In the genomic region with DNA sequence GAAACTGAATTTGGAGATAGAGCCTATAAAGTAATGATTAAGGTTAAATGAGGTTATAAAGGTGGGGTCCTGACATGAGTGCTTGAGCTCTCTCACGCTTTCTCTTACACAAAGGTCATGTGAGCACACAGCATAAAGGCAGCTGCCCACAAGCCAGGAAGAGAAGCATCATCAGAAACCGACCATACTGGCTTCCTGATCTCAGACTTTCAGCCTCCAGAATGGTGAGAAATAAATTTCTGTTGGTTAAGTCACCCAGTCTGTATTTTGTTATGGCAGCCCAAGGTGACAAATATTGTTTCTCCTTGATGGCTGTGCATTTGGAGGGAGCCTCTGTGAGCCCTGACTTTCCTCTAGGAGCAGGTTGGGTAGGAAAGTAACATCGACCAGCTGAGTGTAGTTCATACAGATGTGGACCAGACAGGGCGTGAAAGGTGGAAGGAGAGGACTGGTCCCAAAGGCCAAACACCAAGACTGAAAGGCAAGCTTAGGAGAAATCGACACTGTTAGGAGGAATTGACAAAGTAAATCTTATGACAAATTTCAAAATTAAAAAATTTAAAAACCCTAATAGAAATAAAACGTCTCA, we compare ENCODE assay signal across 10 cellular contexts.
DNase-seq lines count a peak whose midpoint lies in the region; ATAC-seq lines count a peak whose summit lies in the region.
"Had no signal": no experiment of that assay in that cellular context is flagged by ENCODE, and none has a peak within 500 bp of the region (broad histone marks: within the 10 kb centered on the region; RNA-seq: fewer than 3 reads in every experiment).

No MANE protein-coding gene starts in this region.

- peaks cover 3% of the 10 kb centered on the region for H3K36me3 Mint-ChIP-seq in activated T-helper 1 cell treated with anti-CD3 and anti-CD28 coated beads, Interleukin-12 subunit alpha, Interleukin-12 subunit beta, Interleukin-2, Interleukin-4 antibody, amounts not matched to agents 30 ng/mL and 10 ng/mL and 1 ng/mL, durations not matched to agents 14 hours and 24 hours and 36 hours (ENCODE audit: low read depth)

- no peaks in the 10 kb centered on the region for H3K27me3 Mint-ChIP-seq in activated T-helper 1 cell treated with anti-CD3 and anti-CD28 coated beads, Interleukin-12 subunit alpha, Interleukin-12 subunit beta, Interleukin-2, Interleukin-4 antibody, amounts not matched to agents 30 ng/mL and 10 ng/mL and 1 ng/mL, durations not matched to agents 14 hours and 24 hours and 36 hours (ENCODE audit: insufficient read depth)

- peak; percentile 55 for ATAC-seq in HG03064 (IDR thresholded peaks at IDR 0.05; ENCODE audit: low read depth, unreplicated experiment)

- DNase-seq in stimulated activated CD4-positive, alpha-beta T cell treated with anti-CD3 and anti-CD28 coated beads, Interleukin-1b, Interleukin-23, amount 100 ng/mL, for 48 hours: peak; percentile 18
- no peak for DNase-seq in stimulated activated CD4-positive, alpha-beta T cell treated with anti-CD3 and anti-CD28 coated beads, Interleukin-4, amount 100 ng/mL, for 1 hour
- DNase-seq in activated T-helper 1 cell treated with anti-CD3 and anti-CD28 coated beads, Interleukin-12 subunit alpha, Interleukin-12 subunit beta, Interleukin-2, Interleukin-4 antibody, amounts not matched to agents 30 ng/mL and 10 ng/mL and 1 ng/mL, durations not matched to agents 14 hours and 24 hours and 36 hours (ENCODE audit: low spot score): peak; percentile 16
- DNase-seq in amygdala (lab: John Stamatoyannopoulos, UW): no peak
- no peak for DNase-seq in SIG-M5 (lab: John Stamatoyannopoulos, UW)
- no peak for DNase-seq in DMS114 treated with DMSO at 0.1 percent for 48 hours (lab: John Stamatoyannopoulos, UW; ENCODE audit: unreplicated experiment)
- DNase-seq in occipital lobe (lab: John Stamatoyannopoulos, UW): no peak
- DNase-seq: COR-L47, NCI-H1694 had no signal

- H3K9me3 Mint-ChIP-seq in activated T-helper 1 cell treated with anti-CD3 and anti-CD28 coated beads, Interleukin-12 subunit alpha, Interleukin-12 subunit beta, Interleukin-2, Interleukin-4 antibody, amounts not matched to agents 30 ng/mL and 10 ng/mL and 1 ng/mL, durations not matched to agents 14 hours and 24 hours and 36 hours: no peaks in the 10 kb centered on the region

- H3K4me1 Mint-ChIP-seq in activated T-helper 1 cell treated with anti-CD3 and anti-CD28 coated beads, Interleukin-12 subunit alpha, Interleukin-12 subunit beta, Interleukin-2, Interleukin-4 antibody, amounts not matched to agents 30 ng/mL and 10 ng/mL and 1 ng/mL, durations not matched to agents 14 hours and 24 hours and 36 hours (ENCODE audit: low read depth): peaks cover 32% of the 10 kb centered on the region

- H3K27ac Mint-ChIP-seq in activated T-helper 1 cell treated with anti-CD3 and anti-CD28 coated beads, Interleukin-12 subunit alpha, Interleukin-12 subunit beta, Interleukin-2, Interleukin-4 antibody, amounts not matched to agents 30 ng/mL and 10 ng/mL and 1 ng/mL, durations not matched to agents 14 hours and 24 hours and 36 hours: peak overlapping the region; percentile 91

- intact Hi-C loops in activated T-helper 1 cell treated with anti-CD3 and anti-CD28 coated beads, Interleukin-12 subunit alpha, Interleukin-12 subunit beta, Interleukin-2, Interleukin-4 antibody, amounts not matched to agents 30 ng/mL and 10 ng/mL and 1 ng/mL, durations not matched to agents 14 hours and 24 hours and 36 hours (cut with micrococcal nuclease): loop anchor here (1.0 to 5.0 kb wide), 3 partner anchors 11 to 137 kb away; no protein-coding TSS in a partner anchor

- H3K4me3 Mint-ChIP-seq in activated T-helper 1 cell treated with anti-CD3 and anti-CD28 coated beads, Interleukin-12 subunit alpha, Interleukin-12 subunit beta, Interleukin-2, Interleukin-4 antibody, amounts not matched to agents 30 ng/mL and 10 ng/mL and 1 ng/mL, durations not matched to agents 14 hours and 24 hours and 36 hours: peak overlapping the region; percentile 77

Comparison
In these comparisons a context has a peak if more than half of its experiments do, and no peak if none do; other contexts are left out.
1. DNase-seq: peak in stimulated activated CD4-positive, alpha-beta T cell treated with anti-CD3 and anti-CD28 coated beads, Interleukin-1b, Interleukin-23, amount 100 ng/mL, for 48 hours (single experiment) and activated T-helper 1 cell treated with anti-CD3 and anti-CD28 coated beads, Interleukin-12 subunit alpha, Interleukin-12 subunit beta, Interleukin-2, Interleukin-4 antibody, amounts not matched to agents 30 ng/mL and 10 ng/mL and 1 ng/mL, durations not matched to agents 14 hours and 24 hours and 36 hours (single experiment); none in stimulated activated CD4-positive, alpha-beta T cell treated with anti-CD3 and anti-CD28 coated beads, Interleukin-4, amount 100 ng/mL, for 1 hour (single experiment), amygdala (0 of 56), SIG-M5 (single experiment), DMS114 treated with DMSO at 0.1 percent for 48 hours (single experiment) and occipital lobe (single experiment).